Comparison of ENCODE assay signal across 17 cellular contexts in genomic region chr13:95122063-95122462, GRCh38.
DNase-seq lines count a peak whose midpoint lies in the region; ATAC-seq, FAIRE-seq and TF ChIP-seq lines count a peak whose summit lies in the region.
"Had no signal": no experiment of that assay in that cellular context is flagged by ENCODE, and none has a peak within 500 bp of the region (broad histone marks: within the 10 kb centered on the region; RNA-seq: fewer than 3 reads in every experiment).

No MANE protein-coding gene starts in this region.

- H3K4me3 Mint-ChIP-seq in CD14-positive monocyte: no peak overlapping the region
- H3K4me3 Mint-ChIP-seq: CD8-positive, alpha-beta memory T cell; IgD-negative memory B cell had no signal

- H3K36me3 ChIP-seq in HepG2 (replicated peaks in 1 of 2; ENCODE audit: control insufficient read depth in 1 of 2, insufficient read depth in 2 of 2, low read length in 2 of 2) (no peaks in the 10 kb centered on the region; a peak in 1 of 5 replicates), right lobe of liver (no peaks in the 10 kb centered on the region), PC-3 (ENCODE audit: low read depth, low read length) (no peaks in the 10 kb centered on the region), endothelial cell of umbilical vein (ENCODE audit: control insufficient read depth in 2 of 2, extremely low read depth in 1 of 2, insufficient read depth in 2 of 2, low read length in 2 of 2) (no peaks in the 10 kb centered on the region)
- H3K36me3 ChIP-seq: Peyer's patch had no signal

- intact Hi-C loops in HepG2 (cut with micrococcal nuclease; ENCODE audit: unreplicated experiment): loop anchor here (5.0 kb wide), 1 partner anchor 40 kb away; no protein-coding TSS in a partner anchor
- intact Hi-C loops in right lobe of liver (cut with DNase I): no loop called here
- intact Hi-C loops in PC-3 (cut with micrococcal nuclease): no loop called here
- intact Hi-C loops in endothelial cell of umbilical vein (cut with micrococcal nuclease): no loop called here
- intact Hi-C loops in CD14-positive monocyte (cut with micrococcal nuclease): no loop called here

- no peak overlapping the region for H3K4me2 ChIP-seq in HepG2 (ENCODE audit: low read depth, low read length)
- peak overlapping the region; percentile 84 for H3K4me2 ChIP-seq in PC-3 (ENCODE audit: low read length)
- H3K4me2 ChIP-seq in endothelial cell of umbilical vein (ENCODE audit: insufficient read depth, low read length): no peak overlapping the region

- peaks cover 49% of the 10 kb centered on the region for H3K4me1 ChIP-seq in HepG2 (ENCODE audit: insufficient read depth, low read length)
- peaks cover 0 to 6% (median 0%) of the 10 kb centered on the region in 4 donors for H3K4me1 ChIP-seq in right lobe of liver
- H3K4me1 ChIP-seq in PC-3 (ENCODE audit: insufficient read depth, low read length): peaks cover 68% of the 10 kb centered on the region
- H3K4me1 ChIP-seq in endothelial cell of umbilical vein (ENCODE audit: control insufficient read depth, extremely low read depth, insufficient read depth, low read length): peaks cover 9% of the 10 kb centered on the region
- H3K4me1 ChIP-seq: Peyer's patch had no signal

- dilution Hi-C loops in endothelial cell of umbilical vein (cut with MboI; ENCODE audit: extremely low pct_ligation_motif_present, low sequenced_read_pairs): no loop called here

- no peaks in the 10 kb centered on the region for H3K9me1 ChIP-seq in endothelial cell of umbilical vein (replicated peaks; ENCODE audit: control insufficient read depth, extremely low read depth, insufficient read depth, low read length)

- FAIRE-seq in HepG2 (lab: Jason Lieb, UNC) (no peak), endothelial cell of umbilical vein (lab: Jason Lieb, UNC) (no peak)

- in situ Hi-C loops in HepG2 (cut with HindIII; ENCODE audit: extremely low pct_ligation_motif_present, low pct_unique_long_range_greater_than_20kb): no loop called here

- H4K20me1 ChIP-seq in HepG2 (ENCODE audit: insufficient read depth, low read length): no peaks in the 10 kb centered on the region
- H4K20me1 ChIP-seq in PC-3 (ENCODE audit: low read length): no peaks in the 10 kb centered on the region
- no peaks in the 10 kb centered on the region for H4K20me1 ChIP-seq in endothelial cell of umbilical vein (replicated peaks; ENCODE audit: control insufficient read depth, extremely low read depth, insufficient read depth, low read length)

- TF ChIP-seq RAD21 in HepG2 (CRISPR knock-in tag; IDR thresholded peaks at IDR 0.05): no peak

- H3K9me3 Mint-ChIP-seq in CD14-positive monocyte: peaks cover 0 to 3% (median 0%) of the 10 kb centered on the region in 7 donors
- H3K9me3 Mint-ChIP-seq: CD8-positive, alpha-beta memory T cell; IgD-negative memory B cell had no signal

- H3K9ac ChIP-seq in HepG2 (ENCODE audit: insufficient read depth, low read depth, low read length): no peak overlapping the region
- peak overlapping the region; percentile 94 for H3K9ac ChIP-seq in PC-3 (ENCODE audit: low read length)
- H3K9ac ChIP-seq in endothelial cell of umbilical vein (replicated peaks; ENCODE audit: extremely low read depth, insufficient read depth, low read length): no peak overlapping the region

- BruUV-seq in HepG2 (replicated peaks; lab: Mats Ljungman, UMichigan) (no TSS peak), PC-3 (replicated peaks; lab: Mats Ljungman, UMichigan) (no TSS peak), endothelial cell of umbilical vein (replicated peaks; lab: Mats Ljungman, UMichigan) (no TSS peak)

- H3K4me1 Mint-ChIP-seq in CD14-positive monocyte: no peaks in the 10 kb centered on the region

- no peaks in the 10 kb centered on the region for H3K9me3 ChIP-seq in HepG2 (ENCODE audit: low read length)
- no peaks in the 10 kb centered on the region for H3K9me3 ChIP-seq in right lobe of liver
- no peaks in the 10 kb centered on the region for H3K9me3 ChIP-seq in PC-3 (ENCODE audit: low read length)
- no peaks in the 10 kb centered on the region for H3K9me3 ChIP-seq in endothelial cell of umbilical vein (replicated peaks; ENCODE audit: control insufficient read depth, insufficient read depth, low read length)
- H3K9me3 ChIP-seq: Peyer's patch had no signal

- H3K36me3 Mint-ChIP-seq in CD14-positive monocyte: no peaks in the 10 kb centered on the region

- no peaks in the 10 kb centered on the region for H3K27me3 ChIP-seq in HepG2 (ENCODE audit: control insufficient read depth in 1 of 2, insufficient read depth in 2 of 2, low read length in 2 of 2)
- H3K27me3 ChIP-seq in right lobe of liver: no peaks in the 10 kb centered on the region
- no peaks in the 10 kb centered on the region for H3K27me3 ChIP-seq in PC-3 (ENCODE audit: low read length)
- no peaks in the 10 kb centered on the region for H3K27me3 ChIP-seq in endothelial cell of umbilical vein (ENCODE audit: control insufficient read depth in 2 of 2, insufficient read depth in 2 of 2, low read length in 2 of 2)
- H3K27me3 ChIP-seq: Peyer's patch had no signal

- no peaks in the 10 kb centered on the region for H3K27me3 Mint-ChIP-seq in CD14-positive monocyte (ENCODE audit: low read depth in 3 of 3)
- H3K27me3 Mint-ChIP-seq: CD8-positive, alpha-beta memory T cell; IgD-negative memory B cell had no signal

- CTCF ChIA-PET in HepG2 (lab: Yijun Ruan, JAX; ENCODE audit: low intra/inter-chr PET ratio, low total read pairs) (no interaction called here), PC-3 (lab: Charles Lee) (no interaction called here), endothelial cell of umbilical vein (lab: Charles Lee) (no interaction called here)

- TF ChIP-seq EP300 in HepG2 (IDR thresholded peaks at IDR 0.05; ENCODE audit: low read depth in 2 of 2, low read length in 2 of 2): no peak; a peak in 1 of 4 replicates
- TF ChIP-seq EP300 in HepG2 (CRISPR knock-in tag; IDR thresholded peaks at IDR 0.05; ENCODE audit: borderline replicate concordance): no peak

- POLR2A ChIA-PET in HepG2 (lab: Yijun Ruan, JAX) (no interaction called here), PC-3 (lab: Charles Lee; ENCODE audit: unreplicated experiment) (no interaction called here), endothelial cell of umbilical vein (lab: Charles Lee) (no interaction called here)

- TF ChIP-seq CTCF in HepG2 (CRISPR knock-in tag; IDR thresholded peaks at IDR 0.05) (no peak), right lobe of liver (IDR thresholded peaks at IDR 0.05) (no peak), PC-3 (conservative IDR thresholded peaks at IDR 0.05; ENCODE audit: low read depth, low read length) (no peak), endothelial cell of umbilical vein (IDR thresholded peaks at IDR 0.05; ENCODE audit: extremely low read depth in 1 of 2, insufficient read depth in 1 of 2, low read depth in 1 of 2, low read length in 2 of 2) (no peak), CD14-positive monocyte (IDR thresholded peaks at IDR 0.05) (no peak)

- no peaks in the 10 kb centered on the region for H3K9me2 ChIP-seq in PC-3 (replicated peaks; ENCODE audit: low read length)

- WGBS in HepG2 (ENCODE audit: low lambda C conversion rate): 44% methylated on average over 4 of the region's 4 CpGs
- WGBS in right lobe of liver (ENCODE audit: insufficient coverage, low coverage, low lambda C conversion rate, missing lambda C conversion rate): 81% methylated on average over 4 of the region's 4 CpGs

- TF ChIP-seq POLR2A in HepG2 (IDR thresholded peaks at IDR 0.05; ENCODE audit: insufficient read depth in 1 of 2, low read depth in 2 of 2, low read length in 2 of 2) (no peak), right lobe of liver (IDR thresholded peaks at IDR 0.05) (no peak), endothelial cell of umbilical vein (IDR thresholded peaks at IDR 0.05; ENCODE audit: low read depth, low read length) (no peak)

- H3K79me2 ChIP-seq in HepG2 (ENCODE audit: insufficient read depth, low read length) (no peaks in the 10 kb centered on the region), PC-3 (ENCODE audit: low read length) (peaks cover 20% of the 10 kb centered on the region), endothelial cell of umbilical vein (ENCODE audit: control insufficient read depth, insufficient read depth, low read length) (no peaks in the 10 kb centered on the region)

- DNase-seq in HepG2 (ENCODE audit: low spot score) (peak; percentile 40), right lobe of liver (no peak), PC-3 (peak; percentile 67), endothelial cell of umbilical vein (ENCODE audit: low read depth, low spot score) (no peak), CD14-positive monocyte (ENCODE audit: low spot score) (no peak)
- DNase-seq in stimulated activated naive CD4-positive, alpha-beta T cell (lab: John Stamatoyannopoulos, UW): no peak
- DNase-seq: ACHN; CD8-positive, alpha-beta memory T cell; H7; NCI-H1417; NCI-H1930; NCI-H2171 treated with DMSO at 0.1 percent for 48 hours; NCI-H82; Peyer's patch; SIG-M5 had no signal

- H3F3A ChIP-seq in PC-3 (ENCODE audit: low read length, unreplicated experiment): peaks cover 5% of the 10 kb centered on the region

- no peak for ATAC-seq in HepG2
- no peak for ATAC-seq in right lobe of liver
- peak; percentile 78 for ATAC-seq in PC-3
- ATAC-seq in GM18517 (IDR thresholded peaks at IDR 0.05; ENCODE audit: unreplicated experiment): no peak

- H3K27ac ChIP-seq in HepG2 (ENCODE audit: extremely low read length, insufficient read depth, low read length) (no peak overlapping the region), right lobe of liver (no peak overlapping the region), PC-3 (ENCODE audit: low read length) (peak overlapping the region; percentile 100), endothelial cell of umbilical vein (ENCODE audit: insufficient read depth, low read depth, low read length) (no peak overlapping the region)
- H3K27ac ChIP-seq: Peyer's patch had no signal

- no peak overlapping the region for H3K27ac Mint-ChIP-seq in CD14-positive monocyte
- H3K27ac Mint-ChIP-seq: CD8-positive, alpha-beta memory T cell; IgD-negative memory B cell had no signal

- H3K4me3 ChIP-seq in HepG2 (replicated peaks in 1 of 3; ENCODE audit: insufficient read depth in 1 of 3, low read depth in 2 of 3, low read length in 3 of 3) (no peak overlapping the region), right lobe of liver (no peak overlapping the region), PC-3 (ENCODE audit: low read length) (peak overlapping the region; percentile 31; the same call in 1 of the 2 replicates), endothelial cell of umbilical vein (replicated peaks in 1 of 3; ENCODE audit: insufficient read depth in 1 of 3, low read depth in 1 of 3, low read length in 3 of 3) (no peak overlapping the region)
- H3K4me3 ChIP-seq: Peyer's patch had no signal

- H2AFZ ChIP-seq in HepG2 (ENCODE audit: low read length) (no peak overlapping the region), PC-3 (ENCODE audit: low read length) (no peak overlapping the region), endothelial cell of umbilical vein (ENCODE audit: low read depth, low read length) (no peak overlapping the region)

TF ChIP-seq in HepG2, 621 proteins besides CTCF, POLR2A, EP300 and RAD21 (continues in another document):
- TF ChIP-seq POLR2G (IDR thresholded peaks at IDR 0.05; ENCODE audit: low read depth, low read length) (no peak), SKI (IDR thresholded peaks at IDR 0.05; ENCODE audit: partially characterized antibody) (no peak)

TF ChIP-seq in endothelial cell of umbilical vein, 7 proteins besides CTCF, POLR2A, EP300 and RAD21:
- peak; percentile 77 for TF ChIP-seq GATA2 (IDR thresholded peaks at IDR 0.05; ENCODE audit: insufficient read depth, insufficient read length, low read depth, low read length)
- no peak for TF ChIP-seq EZH2 (IDR thresholded peaks at IDR 0.05; ENCODE audit: borderline replicate concordance, low read depth, low read length, severe bottlenecking)
TF ChIP-seq in endothelial cell of umbilical vein: peak in this region for 1.

Comparison
In these comparisons a context has a peak if more than half of its experiments do, and no peak if none do; other contexts are left out.
1. DNase-seq: peak in HepG2 (single experiment) and PC-3 (single experiment); none in right lobe of liver (0 of 3), endothelial cell of umbilical vein (single experiment), CD14-positive monocyte (single experiment) and stimulated activated naive CD4-positive, alpha-beta T cell (0 of 6).